8 cellular contexts compared by ENCODE assay signal in the genomic region with DNA sequence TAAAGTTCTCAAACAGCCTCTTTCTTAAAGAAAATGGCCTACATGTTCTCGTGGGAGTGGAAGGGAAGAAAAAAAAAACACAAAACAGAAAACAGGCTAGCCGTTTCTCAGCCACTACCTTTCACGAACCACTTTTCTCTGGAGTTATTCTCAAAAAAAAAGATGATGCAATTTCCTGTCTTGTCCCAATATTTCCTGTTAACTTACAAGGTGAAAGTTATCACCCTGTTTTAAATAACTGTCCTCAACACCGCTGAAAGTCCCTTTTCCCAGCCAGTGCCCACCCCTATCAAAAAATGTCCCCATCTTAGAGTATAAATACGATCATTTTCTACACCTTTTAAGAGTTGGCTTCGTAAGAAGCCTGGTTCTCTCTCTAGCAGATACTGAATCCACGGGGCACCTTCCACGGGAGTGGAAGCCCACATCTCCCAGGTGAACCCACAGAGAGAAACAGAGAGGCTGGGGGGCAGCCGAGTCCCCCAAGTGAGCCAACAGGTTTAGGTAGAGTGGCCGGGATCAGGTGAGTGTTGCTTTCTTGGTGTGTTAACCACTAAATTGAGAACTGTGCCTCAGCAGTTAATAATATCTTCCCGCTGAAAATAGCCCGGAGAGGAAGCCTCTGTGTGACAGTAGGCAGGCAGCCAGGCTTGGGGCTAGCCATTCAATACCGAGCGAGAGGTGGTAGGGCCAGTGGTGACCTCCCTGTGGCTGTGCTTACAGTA. TPM values are rescaled to one million over a fixed set of nuclear protein-coding genes. Genes with fewer than 3 reads are reported as not detected.
DNase-seq lines count a peak whose midpoint lies in the region; ATAC-seq and TF ChIP-seq lines count a peak whose summit lies in the region.

No MANE protein-coding gene starts in this region.

- no peaks in the 10 kb centered on the region for H3K9me3 ChIP-seq in SU-DHL-6 (ENCODE audit: insufficient read depth, low read length)

- H3K4me1 ChIP-seq in foreskin keratinocyte: peaks cover 29% of the 10 kb centered on the region

- H3K27me3 ChIP-seq in SU-DHL-6 (ENCODE audit: low read length): no peaks in the 10 kb centered on the region
- H3K27me3 ChIP-seq in foreskin keratinocyte: no peaks in the 10 kb centered on the region

- H3K9ac ChIP-seq in SU-DHL-6 (ENCODE audit: low read length): peak overlapping the region; percentile 43

- no peaks in the 10 kb centered on the region for H3K79me2 ChIP-seq in SU-DHL-6 (ENCODE audit: insufficient read depth, low read length)

- H3K4me3 ChIP-seq in SU-DHL-6 (ENCODE audit: insufficient read depth, low read length, poor library complexity, severe bottlenecking) (peak overlapping the region; percentile 35), skin epidermis (peak overlapping the region in 1 of 7 experiments; percentile 3)

- H4K20me1 ChIP-seq in SU-DHL-6 (ENCODE audit: low read depth, low read length): no peaks in the 10 kb centered on the region

- H3K36me3 ChIP-seq in SU-DHL-6 (ENCODE audit: low read length): no peaks in the 10 kb centered on the region

- DNase-seq in foreskin keratinocyte: no peak
- DNase-seq in NCI-H1417 (lab: John Stamatoyannopoulos, UW): no peak
- no peak for DNase-seq in NCI-H128 (lab: John Stamatoyannopoulos, UW; ENCODE audit: unreplicated experiment)
- DNase-seq in effector CD8-positive, alpha-beta T cell (lab: John Stamatoyannopoulos, UW): no peak

- H2AFZ ChIP-seq in SU-DHL-6 (ENCODE audit: low read depth, low read length, severe bottlenecking): peak overlapping the region; percentile 44

- H3K27ac ChIP-seq in SU-DHL-6 (ENCODE audit: low read depth, low read length) (peak overlapping the region; percentile 60), foreskin keratinocyte (peak overlapping the region; percentile 64), skin epidermis (peak overlapping the region in 20 of 21 experiments; percentile 13 to 81 (median 60))

- in situ Hi-C loops in GM18951 (cut with MboI; ENCODE audit: low sequenced_read_pairs, unreplicated experiment): no loop called here

- peak overlapping the region; percentile 59 for H3K4me2 ChIP-seq in SU-DHL-6 (ENCODE audit: low read depth, low read length, poor library complexity, severe bottlenecking)

- H3F3A ChIP-seq in SU-DHL-6 (ENCODE audit: insufficient read depth): 0 out of 2 replicates have a peak, but pooled peaks cover 5% of the 10 kb centered on the region

- no peaks in the 10 kb centered on the region for H3K9me2 ChIP-seq in SU-DHL-6 (replicated peaks; ENCODE audit: insufficient read depth, low read length)

- peak; percentile 43 for ATAC-seq in HG02981 (IDR thresholded peaks at IDR 0.05; ENCODE audit: unreplicated experiment)
- no peak for ATAC-seq in foreskin keratinocyte

- peak; percentile 28 for TF ChIP-seq POLR2A in GM18951 (IDR thresholded peaks at IDR 0.05; ENCODE audit: extremely low read depth, insufficient read depth, insufficient read length)

- TF ChIP-seq CTCF in SU-DHL-6 (IDR thresholded peaks at IDR 0.05; ENCODE audit: insufficient read depth, low read length, poor library complexity, severe bottlenecking) (no peak), foreskin keratinocyte (conservative IDR thresholded peaks at IDR 0.05) (no peak)

RNA-seq across cellular contexts. Expression of gene SMAD7, which starts 15.9 kb away (rescaled TPM):
- total RNA-seq in foreskin keratinocyte: 7.2 and 10.5 TPM in 2 replicates
- polyA plus RNA-seq in foreskin keratinocyte: 4.3 and 5.2 TPM in 2 replicates
